In genomic region chr4:19786616-19787015, GRCh38 we compare ENCODE assay signal across 40 cellular contexts.
"Had no signal": no experiment of that assay in that cellular context is flagged by ENCODE, and none has a peak within 500 bp of the region (broad histone marks: within the 10 kb centered on the region; RNA-seq: fewer than 3 reads in every experiment).

No MANE protein-coding gene starts in this region.

- H3K27me3 Mint-ChIP-seq: activated naive CD4-positive, alpha-beta T cell treated with anti-CD3 and anti-CD28 coated beads, Interleukin-2, amount 10 ng/mL, durations not matched to agents 7 days and 5 days; activated naive CD4-positive, alpha-beta T cell treated with anti-CD3 and anti-CD28 coated beads, Interleukin-2, amount 50 U/mL, for 24 hours; activated naive CD8-positive, alpha-beta T cell; activated naive CD8-positive, alpha-beta T cell treated with anti-CD3 and anti-CD28 coated beads for 36 hours; activated naive CD8-positive, alpha-beta T cell treated with anti-CD3 and anti-CD28 coated beads, Interleukin-2, amount 10 ng/mL, durations not matched to agents 7 days and 5 days; activated naive CD8-positive, alpha-beta T cell treated with anti-CD3 and anti-CD28 coated beads, Interleukin-2, amount 50 U/mL, for 24 hours; activated T-cell treated with anti-CD3 and anti-CD28 coated beads, Interleukin-2, amount 50 U/mL, for 24 hours; activated T-helper 17 cell treated with anti-CD3 and anti-CD28 coated beads, Interleukin-2, amount 50 U/mL, for 72 hours; brain; central memory CD8-positive, alpha-beta T cell had no signal

- H3K9me3 ChIP-seq: adrenal gland, ascending aorta had no signal

- H3K27ac Mint-ChIP-seq: activated naive CD4-positive, alpha-beta T cell treated with anti-CD3 and anti-CD28 coated beads for 36 hours; activated naive CD4-positive, alpha-beta T cell treated with anti-CD3 and anti-CD28 coated beads, Interleukin-2, amount 10 ng/mL, durations not matched to agents 7 days and 5 days; activated naive CD4-positive, alpha-beta T cell treated with anti-CD3 and anti-CD28 coated beads, Interleukin-2, amount 50 U/mL, for 24 hours; activated naive CD4-positive, alpha-beta T cell treated with anti-CD3 and anti-CD28 coated beads, Interleukin-2, amount 50 U/mL, for 72 hours; activated naive CD8-positive, alpha-beta T cell; activated naive CD8-positive, alpha-beta T cell treated with anti-CD3 and anti-CD28 coated beads for 36 hours; activated naive CD8-positive, alpha-beta T cell treated with anti-CD3 and anti-CD28 coated beads, Interleukin-2, amount 10 ng/mL, durations not matched to agents 7 days and 5 days; activated naive CD8-positive, alpha-beta T cell treated with anti-CD3 and anti-CD28 coated beads, Interleukin-2, amount 50 U/mL, for 24 hours; activated T-cell treated with anti-CD3 and anti-CD28 coated beads, Interleukin-2, amount 50 U/mL, for 24 hours; activated T-cell treated with anti-CD3 and anti-CD28 coated beads, Interleukin-2, amount 50 U/mL, for 72 hours; activated T-helper 1 cell treated with anti-CD3 and anti-CD28 coated beads, Interleukin-12 subunit alpha, Interleukin-12 subunit beta, Interleukin-2, Interleukin-4 antibody, amounts not matched to agents 30 ng/mL and 10 ng/mL and 1 ng/mL, durations not matched to agents 14 hours and 24 hours and 36 hours; activated T-helper 17 cell treated with anti-CD3 and anti-CD28 coated beads, Interleukin-2, amount 50 U/mL, for 72 hours; activated T-helper 2 cell treated with anti-CD3 and anti-CD28 coated beads, Interferon-gamma antibody, Interleukin-2, Interleukin-4, amounts not matched to agents 10 μg/mL and 5 μg/mL and 100 μg/mL, durations not matched to agents 14 hours and 24 hours and 36 hours; brain had no signal

- DNase-seq: activated effector memory CD4-positive, alpha-beta T cell treated with anti-CD3 and anti-CD28 coated beads, Interleukin-2, amount 50 U/mL, for 16 hours; activated effector memory CD4-positive, alpha-beta T cell treated with Interleukin-2 at 50 U/mL for 16 hours; activated gamma-delta T cell; activated gamma-delta T cell treated with Interleukin-2 at 50 U/mL for 16 hours; activated naive CD4-positive, alpha-beta T cell; activated naive CD4-positive, alpha-beta T cell treated with anti-CD3 and anti-CD28 coated beads for 36 hours; activated naive CD4-positive, alpha-beta T cell treated with anti-CD3 and anti-CD28 coated beads, Interleukin-2, amount 10 ng/mL, durations not matched to agents 7 days and 5 days; activated naive CD4-positive, alpha-beta T cell treated with anti-CD3 and anti-CD28 coated beads, Interleukin-2, amount 50 U/mL, for 16 hours; activated naive CD4-positive, alpha-beta T cell treated with Interleukin-2 at 50 U/mL for 16 hours; activated naive CD8-positive, alpha-beta T cell treated with anti-CD3 and anti-CD28 coated beads for 36 hours; activated naive CD8-positive, alpha-beta T cell treated with anti-CD3 and anti-CD28 coated beads, Interleukin-2, amount 10 ng/mL, durations not matched to agents 7 days and 5 days; activated naive CD8-positive, alpha-beta T cell treated with anti-CD3 and anti-CD28 coated beads, Interleukin-2, amount 50 U/mL, for 24 hours; activated T-cell treated with anti-CD3 and anti-CD28 coated beads, Interleukin-2, amount 50 U/mL, for 1 hour; activated T-cell treated with anti-CD3 and anti-CD28 coated beads, Interleukin-2, amount 50 U/mL, for 24 hours; activated T-cell treated with anti-CD3 and anti-CD28 coated beads, Interleukin-2, amount 50 U/mL, for 4 hours; activated T-cell treated with anti-CD3 and anti-CD28 coated beads, Interleukin-2, amount 50 U/mL, for 48 hours; activated T-cell treated with anti-CD3 and anti-CD28 coated beads, Interleukin-2, amount 50 U/mL, for 72 hours; adrenal gland; amniotic stem cell; amygdala; anterior cingulate cortex; aorta; body of pancreas; brain microvascular endothelial cell; caudate nucleus; central memory CD4-positive, alpha-beta T cell; cerebellar nuclear complex had no signal

- FAIRE-seq: astrocyte, bronchial epithelial cell had no signal

- H3K4me3 Mint-ChIP-seq: activated naive CD4-positive, alpha-beta T cell treated with anti-CD3 and anti-CD28 coated beads for 36 hours; activated naive CD4-positive, alpha-beta T cell treated with anti-CD3 and anti-CD28 coated beads, Interleukin-2, amount 10 ng/mL, durations not matched to agents 7 days and 5 days; activated naive CD4-positive, alpha-beta T cell treated with anti-CD3 and anti-CD28 coated beads, Interleukin-2, amount 50 U/mL, for 24 hours; activated naive CD8-positive, alpha-beta T cell; activated naive CD8-positive, alpha-beta T cell treated with anti-CD3 and anti-CD28 coated beads for 36 hours; activated naive CD8-positive, alpha-beta T cell treated with anti-CD3 and anti-CD28 coated beads, Interleukin-2, amount 10 ng/mL, durations not matched to agents 7 days and 5 days; activated naive CD8-positive, alpha-beta T cell treated with anti-CD3 and anti-CD28 coated beads, Interleukin-2, amount 50 U/mL, for 24 hours; activated T-cell treated with anti-CD3 and anti-CD28 coated beads, Interleukin-2, amount 50 U/mL, for 24 hours; activated T-cell treated with anti-CD3 and anti-CD28 coated beads, Interleukin-2, amount 50 U/mL, for 4 hours; activated T-cell treated with anti-CD3 and anti-CD28 coated beads, Interleukin-2, amount 50 U/mL, for 72 hours; activated T-helper 1 cell treated with anti-CD3 and anti-CD28 coated beads, Interleukin-12 subunit alpha, Interleukin-12 subunit beta, Interleukin-2, Interleukin-4 antibody, amounts not matched to agents 30 ng/mL and 10 ng/mL and 1 ng/mL, durations not matched to agents 14 hours and 24 hours and 36 hours; activated T-helper 17 cell treated with anti-CD3 and anti-CD28 coated beads, Interleukin-2, amount 50 U/mL, for 72 hours; brain; central memory CD8-positive, alpha-beta T cell had no signal

- H3K27ac ChIP-seq: adrenal gland, ascending aorta, body of pancreas, brain microvascular endothelial cell, breast epithelium, cardiac muscle cell had no signal

- H3K4me1 ChIP-seq: adrenal gland, ascending aorta, body of pancreas, breast epithelium had no signal

- H3K4me1 Mint-ChIP-seq: activated naive CD4-positive, alpha-beta T cell treated with anti-CD3 and anti-CD28 coated beads, Interleukin-2, amount 10 ng/mL, durations not matched to agents 7 days and 5 days; activated naive CD4-positive, alpha-beta T cell treated with anti-CD3 and anti-CD28 coated beads, Interleukin-2, amount 50 U/mL, for 24 hours; activated naive CD8-positive, alpha-beta T cell treated with anti-CD3 and anti-CD28 coated beads for 36 hours; activated naive CD8-positive, alpha-beta T cell treated with anti-CD3 and anti-CD28 coated beads, Interleukin-2, amount 10 ng/mL, durations not matched to agents 7 days and 5 days; activated naive CD8-positive, alpha-beta T cell treated with anti-CD3 and anti-CD28 coated beads, Interleukin-2, amount 50 U/mL, for 24 hours; activated T-helper 17 cell treated with anti-CD3 and anti-CD28 coated beads, Interleukin-2, amount 50 U/mL, for 72 hours; brain; central memory CD8-positive, alpha-beta T cell had no signal

- H3K36me3 ChIP-seq: adrenal gland, ascending aorta, brain microvascular endothelial cell, cardiac muscle cell had no signal

- H3K4me3 ChIP-seq: adrenal gland, ascending aorta, body of pancreas, breast epithelium, cardiac muscle cell had no signal

- H3K36me3 Mint-ChIP-seq: activated naive CD4-positive, alpha-beta T cell treated with anti-CD3 and anti-CD28 coated beads, Interleukin-2, amount 10 ng/mL, durations not matched to agents 7 days and 5 days; activated naive CD4-positive, alpha-beta T cell treated with anti-CD3 and anti-CD28 coated beads, Interleukin-2, amount 50 U/mL, for 24 hours; activated naive CD8-positive, alpha-beta T cell; activated naive CD8-positive, alpha-beta T cell treated with anti-CD3 and anti-CD28 coated beads for 36 hours; activated naive CD8-positive, alpha-beta T cell treated with anti-CD3 and anti-CD28 coated beads, Interleukin-2, amount 10 ng/mL, durations not matched to agents 7 days and 5 days; brain had no signal
